In the genomic region with DNA sequence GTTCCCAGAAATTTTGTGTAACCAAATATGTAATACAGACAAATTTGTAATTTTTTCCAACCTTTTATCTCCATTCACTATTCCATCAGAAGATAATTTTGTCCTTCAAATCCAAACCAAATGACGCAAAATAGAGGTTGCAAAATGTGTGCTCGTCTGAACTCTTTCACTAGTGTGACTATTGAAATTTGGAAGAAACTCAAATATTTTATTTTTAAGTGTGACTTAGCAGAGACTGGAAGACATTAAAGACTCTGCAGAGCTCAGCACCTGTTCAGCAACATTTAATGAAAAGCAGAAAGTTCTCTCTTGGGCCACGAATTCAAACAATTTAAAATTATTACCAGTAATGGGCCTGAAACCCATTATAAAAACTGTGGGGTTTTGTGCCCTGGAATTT, we compare ENCODE assay signal across 1 cellular context.
TF ChIP-seq lines count a peak whose summit lies in the region.

No MANE protein-coding gene starts in this region.

TF ChIP-seq in WTC11, 78 proteins besides CTCF, POLR2A, EP300 and RAD21 (continued from another document):
- TF ChIP-seq ZNF219 (CRISPR knock-in tag; IDR thresholded peaks at IDR 0.05; ENCODE audit: borderline replicate concordance) (no peak), FOXJ3 (CRISPR knock-in tag; IDR thresholded peaks at IDR 0.05; ENCODE audit: borderline replicate concordance) (no peak), TP53 (CRISPR knock-in tag; IDR thresholded peaks at IDR 0.05) (no peak), NR2C2 (CRISPR knock-in tag; IDR thresholded peaks at IDR 0.05) (no peak), ZNF263 (CRISPR knock-in tag; IDR thresholded peaks at IDR 0.05; ENCODE audit: low read depth) (no peak), ESRRA (CRISPR knock-in tag; IDR thresholded peaks at IDR 0.05; ENCODE audit: borderline replicate concordance) (no peak), NR1H2 (CRISPR knock-in tag; IDR thresholded peaks at IDR 0.05) (no peak), CREB1 (CRISPR knock-in tag; IDR thresholded peaks at IDR 0.05) (no peak)
